In genomic region chr15:69537085-69537484, GRCh38 we compare ENCODE assay signal across 1 cellular context.
TF ChIP-seq lines count a peak whose summit lies in the region.

No MANE protein-coding gene starts in this region.

TF ChIP-seq in GM23338, 12 proteins besides CTCF, POLR2A, EP300 and RAD21 (continued from another document):
- TF ChIP-seq ZNF462 (CRISPR knock-in tag; IDR thresholded peaks at IDR 0.05) (no peak), CREB1 (CRISPR knock-in tag; IDR thresholded peaks at IDR 0.05; ENCODE audit: low read depth) (no peak), JUNB (IDR thresholded peaks at IDR 0.05; ENCODE audit: unreplicated experiment) (no peak), ZNF114 (CRISPR knock-in tag; IDR thresholded peaks at IDR 0.05) (no peak), ETS1 (IDR thresholded peaks at IDR 0.05) (no peak), EZH2phosphoT487 (IDR thresholded peaks at IDR 0.05; ENCODE audit: unreplicated experiment) (no peak), NANOG (IDR thresholded peaks at IDR 0.05; ENCODE audit: borderline replicate concordance) (no peak), ZNF331 (CRISPR knock-in tag; IDR thresholded peaks at IDR 0.05; ENCODE audit: low read depth) (no peak)
